ENCODE assay signal across 1 cellular context in genomic region chr4:8428288-8429097, GRCh38.
TF ChIP-seq lines count a peak whose summit lies in the region.

No MANE protein-coding gene starts in this region.

TF ChIP-seq in GM12878, 131 proteins besides CTCF, POLR2A, EP300 and RAD21 (continued from another document and continues in another):
- TF ChIP-seq HCFC1 (IDR thresholded peaks at IDR 0.05; ENCODE audit: low read length) (peak; percentile 85), TCF12 (IDR thresholded peaks at IDR 0.05; ENCODE audit: low read depth, low read length) (peak; percentile 53; the same call in 1 of the 2 replicates), EZH2 (IDR thresholded peaks at IDR 0.05; ENCODE audit: borderline replicate concordance, control insufficient read depth, low read depth, low read length) (no peak), TARDBP (IDR thresholded peaks at IDR 0.05; ENCODE audit: borderline replicate concordance) (no peak), RELB (IDR thresholded peaks at IDR 0.05; ENCODE audit: low read depth) (peak; percentile 46; the same call in 1 of the 2 replicates), IRF3 (IDR thresholded peaks at IDR 0.05) (no peak), HDAC6 (IDR thresholded peaks at IDR 0.05; ENCODE audit: unreplicated experiment) (no peak), YBX1 (IDR thresholded peaks at IDR 0.05) (no peak), DPF2 (IDR thresholded peaks at IDR 0.05) (peak; percentile 44), RELA (IDR thresholded peaks at IDR 0.05; ENCODE audit: borderline replicate concordance, partially characterized antibody) (peak; percentile 44), ZBTB33 (IDR thresholded peaks at IDR 0.05) (no peak), ZBTB4 (CRISPR knock-in tag; IDR thresholded peaks at IDR 0.05) (0 out of 2 replicates have a peak, but pooled peaks have one; percentile 12), RAD51 (IDR thresholded peaks at IDR 0.05) (no peak), TAF1 (IDR thresholded peaks at IDR 0.05; ENCODE audit: borderline replicate concordance, low read depth, low read length) (peak; percentile 73; the same call in 1 of the 2 replicates), NRF1 (conservative IDR thresholded peaks at IDR 0.05; ENCODE audit: low read depth, low read length) (no peak), TBL1XR1 (IDR thresholded peaks at IDR 0.05; ENCODE audit: low read depth, low read length) (peak; percentile 13; the same call in 1 of the 2 replicates), MEF2A (IDR thresholded peaks at IDR 0.05; ENCODE audit: insufficient read depth, low read depth, low read length) (0 out of 2 replicates have a peak, but pooled peaks have one; percentile 39), ATF7 (IDR thresholded peaks at IDR 0.05; ENCODE audit: low read depth) (peak; percentile 95), PML (IDR thresholded peaks at IDR 0.05; ENCODE audit: low read length) (no peak), ZNF384 (IDR thresholded peaks at IDR 0.05; ENCODE audit: borderline replicate concordance, low read depth, low read length) (no peak), HDGF (IDR thresholded peaks at IDR 0.05) (no peak), CBFB (IDR thresholded peaks at IDR 0.05; ENCODE audit: low read depth) (0 out of 2 replicates have a peak, but pooled peaks have one; percentile 47), BCLAF1 (IDR thresholded peaks at IDR 0.05) (no peak), ZBTB40 (IDR thresholded peaks at IDR 0.05; ENCODE audit: borderline replicate concordance) (peak; percentile 41; the same call in 1 of the 2 replicates), EED (IDR thresholded peaks at IDR 0.05; ENCODE audit: low read depth) (no peak), NKRF (conservative IDR thresholded peaks at IDR 0.05) (peak; percentile 98), PAX8 (IDR thresholded peaks at IDR 0.05) (no peak), BMI1 (IDR thresholded peaks at IDR 0.05; ENCODE audit: borderline replicate concordance) (peak; percentile 94), STAT3 (IDR thresholded peaks at IDR 0.05; ENCODE audit: low read depth, low read length) (no peak), SMAD5 (IDR thresholded peaks at IDR 0.05; ENCODE audit: low read depth) (no peak), CHD2 (IDR thresholded peaks at IDR 0.05; ENCODE audit: borderline replicate concordance, low read depth, low read length) (peak; percentile 73; the same call in 1 of the 2 replicates), CREM (IDR thresholded peaks at IDR 0.05; ENCODE audit: low read depth) (peak; percentile 99), MAX (IDR thresholded peaks at IDR 0.05; ENCODE audit: low read depth, low read length) (peak; percentile 79), CHD1 (IDR thresholded peaks at IDR 0.05; ENCODE audit: low read depth, low read length) (no peak), KLF5 (IDR thresholded peaks at IDR 0.05; ENCODE audit: partially characterized antibody) (no peak), SIN3A (IDR thresholded peaks at IDR 0.05; ENCODE audit: low read depth, low read length) (peak; percentile 100), BHLHE40 (IDR thresholded peaks at IDR 0.05; ENCODE audit: borderline replicate concordance in 1 of 2, low read depth in 2 of 2, low read length in 1 of 2) (peak in 1 of 2 experiments; percentile 52; a peak in 1 of 4 replicates), HDAC2 (IDR thresholded peaks at IDR 0.05) (no peak), ZZZ3 (IDR thresholded peaks at IDR 0.05; ENCODE audit: control insufficient read depth, insufficient read length, low read depth) (no peak), SIX5 (IDR thresholded peaks at IDR 0.05; ENCODE audit: low read depth, low read length, severe bottlenecking) (peak; percentile 61), POU2F2 (IDR thresholded peaks at IDR 0.05; ENCODE audit: borderline replicate concordance, low read depth, low read length) (no peak; the same call in 2 of the 3 replicates), SRF (IDR thresholded peaks at IDR 0.05; ENCODE audit: low read depth in 2 of 2, low read length in 2 of 2) (peak; percentile 29 to 88; a peak in 2 of 4 replicates), BACH1 (IDR thresholded peaks at IDR 0.05; ENCODE audit: borderline replicate concordance) (peak; percentile 65; the same call in 1 of the 2 replicates), CREB1 (IDR thresholded peaks at IDR 0.05; ENCODE audit: low read depth) (peak; percentile 98), STAT1 (conservative IDR thresholded peaks at IDR 0.05) (0 out of 2 replicates have a peak, but pooled peaks have one; percentile 69), MXI1 (IDR thresholded peaks at IDR 0.05; ENCODE audit: low read depth, low read length) (peak; percentile 98), CBX3 (IDR thresholded peaks at IDR 0.05; ENCODE audit: borderline replicate concordance, low read depth) (no peak)
